8 cellular contexts compared by ENCODE assay signal in genomic region chr2:46982356-46983064, GRCh38. TPM values are rescaled to one million over a fixed set of nuclear protein-coding genes. Genes with fewer than 3 reads are reported as not detected.
A peak's percentile ranks its signal among the peaks of the same experiment; 100 is the strongest.
DNase-seq lines count a peak whose midpoint lies in the region; ATAC-seq, FAIRE-seq and TF ChIP-seq lines count a peak whose summit lies in the region.

No MANE protein-coding gene starts in this region.

- peak overlapping the region; percentile 58 for H3K4me3 Mint-ChIP-seq in T-helper 1 cell treated with Interleukin-12 subunit alpha and Interleukin-12 subunit beta and Interleukin-4 antibody, amounts not matched to agents 30 μg/mL and 1 μg/mL, for 36 hours

- H3K27ac ChIP-seq in left ventricle myocardium inferior (replicated peaks) (peak overlapping the region; percentile 90), kidney (ENCODE audit: low read depth in 2 of 2, low read length in 2 of 2) (peak overlapping the region; percentile 19 to 76), upper lobe of right lung (peak overlapping the region; percentile 60)

- FAIRE-seq in kidney (lab: Jason Lieb, UNC), result no peak

- H3K9me3 ChIP-seq in left ventricle myocardium inferior (replicated peaks), result no peaks in the 10 kb centered on the region
- no peaks in the 10 kb centered on the region for H3K9me3 ChIP-seq in kidney (ENCODE audit: control insufficient read depth in 1 of 2, low read length in 2 of 2)
- H3K9me3 ChIP-seq in upper lobe of right lung, result no peaks in the 10 kb centered on the region

- H3K36me3 ChIP-seq in left ventricle myocardium inferior (peaks cover 21% of the 10 kb centered on the region), kidney (ENCODE audit: control insufficient read depth in 1 of 2, insufficient read depth in 2 of 2, low read length in 2 of 2) (peaks cover 3 to 14% of the 10 kb centered on the region in 2 donors), upper lobe of right lung (peaks cover 35% of the 10 kb centered on the region)

- H3K4me1 Mint-ChIP-seq in T-helper 1 cell treated with Interleukin-12 subunit alpha and Interleukin-12 subunit beta and Interleukin-4 antibody, amounts not matched to agents 30 μg/mL and 1 μg/mL, for 36 hours (ENCODE audit: low read depth), result peaks cover 80% of the 10 kb centered on the region

- H3K4me1 ChIP-seq in left ventricle myocardium inferior (peaks cover 65% of the 10 kb centered on the region), kidney (ENCODE audit: control insufficient read depth in 1 of 2, insufficient read depth in 1 of 2, low read depth in 1 of 2, low read length in 2 of 2) (peaks cover 10 to 23% of the 10 kb centered on the region in 2 donors), upper lobe of right lung (peaks cover 55% of the 10 kb centered on the region)

- H3K4me3 ChIP-seq in left ventricle myocardium inferior, result no peak overlapping the region
- no peak overlapping the region for H3K4me3 ChIP-seq in kidney (ENCODE audit: low read length in 2 of 2)
- H3K4me3 ChIP-seq in upper lobe of right lung, result no peak overlapping the region

- no peak for TF ChIP-seq CTCF in left ventricle myocardium inferior (IDR thresholded peaks at IDR 0.05; ENCODE audit: borderline replicate concordance)
- TF ChIP-seq CTCF in kidney (IDR thresholded peaks at IDR 0.05; ENCODE audit: borderline replicate concordance, extremely low read depth, insufficient read depth), result no peak
- no peak for TF ChIP-seq CTCF in upper lobe of right lung (IDR thresholded peaks at IDR 0.05)

- no peaks in the 10 kb centered on the region for H3K27me3 Mint-ChIP-seq in T-helper 1 cell treated with Interleukin-12 subunit alpha and Interleukin-12 subunit beta and Interleukin-4 antibody, amounts not matched to agents 30 μg/mL and 1 μg/mL, for 36 hours (ENCODE audit: low read depth)

- H3K27me3 ChIP-seq in left ventricle myocardium inferior (ENCODE audit: low read depth) (no peaks in the 10 kb centered on the region), upper lobe of right lung (no peaks in the 10 kb centered on the region)

- peak overlapping the region in 1 of 2 donors; percentile 22 for H3K9ac ChIP-seq in kidney (ENCODE audit: low read length in 2 of 2)

- peak overlapping the region; percentile 84 for H3K27ac Mint-ChIP-seq in T-helper 1 cell treated with Interleukin-12 subunit alpha and Interleukin-12 subunit beta and Interleukin-4 antibody, amounts not matched to agents 30 μg/mL and 1 μg/mL, for 36 hours

- peaks cover 43% of the 10 kb centered on the region for H3K36me3 Mint-ChIP-seq in T-helper 1 cell treated with Interleukin-12 subunit alpha and Interleukin-12 subunit beta and Interleukin-4 antibody, amounts not matched to agents 30 μg/mL and 1 μg/mL, for 36 hours (ENCODE audit: low read depth)

- DNase-seq in left ventricle myocardium inferior (no peak), cardiac septum (ENCODE audit: low spot score) (no peak), kidney (no peak), upper lobe of right lung (no peak), NCI-H1105 (lab: John Stamatoyannopoulos, UW) (no peak), medulla oblongata (ENCODE audit: extremely low spot score) (no peak)

- no peaks in the 10 kb centered on the region for H3K9me3 Mint-ChIP-seq in T-helper 1 cell treated with Interleukin-12 subunit alpha and Interleukin-12 subunit beta and Interleukin-4 antibody, amounts not matched to agents 30 μg/mL and 1 μg/mL, for 36 hours

- intact Hi-C loops in left ventricle myocardium inferior (cut with micrococcal nuclease), result no loop called here
- intact Hi-C loops in cardiac septum (cut with DNase I), result no loop called here
- intact Hi-C loops in kidney (cut with DNase I), result no loop called here
- intact Hi-C loops in upper lobe of right lung (cut with DNase I), result no loop called here

- ATAC-seq in upper lobe of right lung (no peak), HG02759 (IDR thresholded peaks at IDR 0.05; ENCODE audit: unreplicated experiment) (no peak)

RNA-seq across cellular contexts. Expression of gene TTC7A, which starts 41.5 kb away (rescaled TPM):
- 8.2 TPM for total RNA-seq in left ventricle myocardium inferior
- 7.4 TPM for total RNA-seq in cardiac septum
- 45.7 TPM for total RNA-seq in kidney
- 8.8 TPM for polyA plus RNA-seq in kidney (ENCODE audit: insufficient read depth, low read depth, low replicate concordance)
- total RNA-seq in upper lobe of right lung, result 45.5 TPM
